ENCODE assay signal across 1 cellular context in the genomic region with DNA sequence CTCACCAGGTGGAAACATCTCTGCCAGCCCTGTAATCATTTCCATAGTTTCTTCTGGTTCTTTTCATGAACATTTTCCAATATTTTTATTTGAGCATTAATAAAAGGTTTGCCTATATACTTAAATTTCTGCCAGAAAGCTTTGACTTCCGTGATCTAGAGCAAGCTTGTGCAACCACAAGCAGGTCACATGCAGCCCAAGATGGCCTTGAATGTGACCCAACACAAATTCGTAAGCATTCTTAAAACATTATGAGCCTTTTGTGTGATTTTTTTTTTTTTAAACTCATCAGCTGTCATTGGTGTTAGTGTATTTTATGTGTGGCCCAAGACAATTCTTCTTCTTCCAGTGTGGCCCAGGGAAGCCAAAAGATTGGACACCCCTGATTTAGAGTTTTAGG.
TF ChIP-seq lines count a peak whose summit lies in the region.

No MANE protein-coding gene starts in this region.

TF ChIP-seq in H1, 55 proteins besides CTCF, POLR2A, EP300 and RAD21:
- TF ChIP-seq BACH1 (IDR thresholded peaks at IDR 0.05; ENCODE audit: low read length) (no peak), CBX5 (IDR thresholded peaks at IDR 0.05; ENCODE audit: low read depth, low read length) (no peak), POU5F1 (IDR thresholded peaks at IDR 0.05; ENCODE audit: low read depth, low read length) (no peak), HDAC6 (IDR thresholded peaks at IDR 0.05; ENCODE audit: low read depth, low read length) (no peak), POLR2AphosphoS5 (IDR thresholded peaks at IDR 0.05; ENCODE audit: low read depth, low read length) (no peak)
- TF ChIP-seq, protein P1, sequence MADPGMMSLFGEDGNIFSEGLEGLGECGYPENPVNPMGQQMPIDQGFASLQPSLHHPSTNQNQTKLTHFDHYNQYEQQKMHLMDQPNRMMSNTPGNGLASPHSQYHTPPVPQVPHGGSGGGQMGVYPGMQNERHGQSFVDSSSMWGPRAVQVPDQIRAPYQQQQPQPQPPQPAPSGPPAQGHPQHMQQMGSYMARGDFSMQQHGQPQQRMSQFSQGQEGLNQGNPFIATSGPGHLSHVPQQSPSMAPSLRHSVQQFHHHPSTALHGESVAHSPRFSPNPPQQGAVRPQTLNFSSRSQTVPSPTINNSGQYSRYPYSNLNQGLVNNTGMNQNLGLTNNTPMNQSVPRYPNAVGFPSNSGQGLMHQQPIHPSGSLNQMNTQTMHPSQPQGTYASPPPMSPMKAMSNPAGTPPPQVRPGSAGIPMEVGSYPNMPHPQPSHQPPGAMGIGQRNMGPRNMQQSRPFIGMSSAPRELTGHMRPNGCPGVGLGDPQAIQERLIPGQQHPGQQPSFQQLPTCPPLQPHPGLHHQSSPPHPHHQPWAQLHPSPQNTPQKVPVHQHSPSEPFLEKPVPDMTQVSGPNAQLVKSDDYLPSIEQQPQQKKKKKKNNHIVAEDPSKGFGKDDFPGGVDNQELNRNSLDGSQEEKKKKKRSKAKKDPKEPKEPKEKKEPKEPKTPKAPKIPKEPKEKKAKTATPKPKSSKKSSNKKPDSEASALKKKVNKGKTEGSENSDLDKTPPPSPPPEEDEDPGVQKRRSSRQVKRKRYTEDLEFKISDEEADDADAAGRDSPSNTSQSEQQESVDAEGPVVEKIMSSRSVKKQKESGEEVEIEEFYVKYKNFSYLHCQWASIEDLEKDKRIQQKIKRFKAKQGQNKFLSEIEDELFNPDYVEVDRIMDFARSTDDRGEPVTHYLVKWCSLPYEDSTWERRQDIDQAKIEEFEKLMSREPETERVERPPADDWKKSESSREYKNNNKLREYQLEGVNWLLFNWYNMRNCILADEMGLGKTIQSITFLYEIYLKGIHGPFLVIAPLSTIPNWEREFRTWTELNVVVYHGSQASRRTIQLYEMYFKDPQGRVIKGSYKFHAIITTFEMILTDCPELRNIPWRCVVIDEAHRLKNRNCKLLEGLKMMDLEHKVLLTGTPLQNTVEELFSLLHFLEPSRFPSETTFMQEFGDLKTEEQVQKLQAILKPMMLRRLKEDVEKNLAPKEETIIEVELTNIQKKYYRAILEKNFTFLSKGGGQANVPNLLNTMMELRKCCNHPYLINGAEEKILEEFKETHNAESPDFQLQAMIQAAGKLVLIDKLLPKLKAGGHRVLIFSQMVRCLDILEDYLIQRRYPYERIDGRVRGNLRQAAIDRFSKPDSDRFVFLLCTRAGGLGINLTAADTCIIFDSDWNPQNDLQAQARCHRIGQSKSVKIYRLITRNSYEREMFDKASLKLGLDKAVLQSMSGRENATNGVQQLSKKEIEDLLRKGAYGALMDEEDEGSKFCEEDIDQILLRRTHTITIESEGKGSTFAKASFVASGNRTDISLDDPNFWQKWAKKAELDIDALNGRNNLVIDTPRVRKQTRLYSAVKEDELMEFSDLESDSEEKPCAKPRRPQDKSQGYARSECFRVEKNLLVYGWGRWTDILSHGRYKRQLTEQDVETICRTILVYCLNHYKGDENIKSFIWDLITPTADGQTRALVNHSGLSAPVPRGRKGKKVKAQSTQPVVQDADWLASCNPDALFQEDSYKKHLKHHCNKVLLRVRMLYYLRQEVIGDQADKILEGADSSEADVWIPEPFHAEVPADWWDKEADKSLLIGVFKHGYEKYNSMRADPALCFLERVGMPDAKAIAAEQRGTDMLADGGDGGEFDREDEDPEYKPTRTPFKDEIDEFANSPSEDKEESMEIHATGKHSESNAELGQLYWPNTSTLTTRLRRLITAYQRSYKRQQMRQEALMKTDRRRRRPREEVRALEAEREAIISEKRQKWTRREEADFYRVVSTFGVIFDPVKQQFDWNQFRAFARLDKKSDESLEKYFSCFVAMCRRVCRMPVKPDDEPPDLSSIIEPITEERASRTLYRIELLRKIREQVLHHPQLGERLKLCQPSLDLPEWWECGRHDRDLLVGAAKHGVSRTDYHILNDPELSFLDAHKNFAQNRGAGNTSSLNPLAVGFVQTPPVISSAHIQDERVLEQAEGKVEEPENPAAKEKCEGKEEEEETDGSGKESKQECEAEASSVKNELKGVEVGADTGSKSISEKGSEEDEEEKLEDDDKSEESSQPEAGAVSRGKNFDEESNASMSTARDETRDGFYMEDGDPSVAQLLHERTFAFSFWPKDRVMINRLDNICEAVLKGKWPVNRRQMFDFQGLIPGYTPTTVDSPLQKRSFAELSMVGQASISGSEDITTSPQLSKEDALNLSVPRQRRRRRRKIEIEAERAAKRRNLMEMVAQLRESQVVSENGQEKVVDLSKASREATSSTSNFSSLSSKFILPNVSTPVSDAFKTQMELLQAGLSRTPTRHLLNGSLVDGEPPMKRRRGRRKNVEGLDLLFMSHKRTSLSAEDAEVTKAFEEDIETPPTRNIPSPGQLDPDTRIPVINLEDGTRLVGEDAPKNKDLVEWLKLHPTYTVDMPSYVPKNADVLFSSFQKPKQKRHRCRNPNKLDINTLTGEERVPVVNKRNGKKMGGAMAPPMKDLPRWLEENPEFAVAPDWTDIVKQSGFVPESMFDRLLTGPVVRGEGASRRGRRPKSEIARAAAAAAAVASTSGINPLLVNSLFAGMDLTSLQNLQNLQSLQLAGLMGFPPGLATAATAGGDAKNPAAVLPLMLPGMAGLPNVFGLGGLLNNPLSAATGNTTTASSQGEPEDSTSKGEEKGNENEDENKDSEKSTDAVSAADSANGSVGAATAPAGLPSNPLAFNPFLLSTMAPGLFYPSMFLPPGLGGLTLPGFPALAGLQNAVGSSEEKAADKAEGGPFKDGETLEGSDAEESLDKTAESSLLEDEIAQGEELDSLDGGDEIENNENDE (IDR thresholded peaks at IDR 0.05; ENCODE audit: insufficient replicate concordance, low read length), result no peak
TF ChIP-seq in H1: peak in this region for 0.
